12 cellular contexts compared by ENCODE assay signal in genomic region chr15:48896775-48897143, GRCh38. TPM values are rescaled to one million over a fixed set of nuclear protein-coding genes. Genes with fewer than 3 reads are reported as not detected.
DNase-seq lines count a peak whose midpoint lies in the region; ATAC-seq and TF ChIP-seq lines count a peak whose summit lies in the region.
"Had no signal": no experiment of that assay in that cellular context is flagged by ENCODE, and none has a peak within 500 bp of the region (broad histone marks: within the 10 kb centered on the region; RNA-seq: fewer than 3 reads in every experiment).

No MANE protein-coding gene starts in this region.

- no peak overlapping the region for H4K91ac ChIP-seq in neuronal stem cell (ENCODE audit: low read depth, low read length, poor library complexity)

- H3K36me3 Mint-ChIP-seq in activated T-helper 1 cell treated with anti-CD3 and anti-CD28 coated beads, Interleukin-12 subunit alpha, Interleukin-12 subunit beta, Interleukin-2, Interleukin-4 antibody, amounts not matched to agents 30 ng/mL and 10 ng/mL and 1 ng/mL, durations not matched to agents 14 hours and 24 hours and 36 hours (ENCODE audit: low read depth) = peaks cover 5% of the 10 kb centered on the region

- H2BK5ac ChIP-seq in neuronal stem cell (ENCODE audit: low read length) = no peak overlapping the region

- ATAC-seq in HG02678 (IDR thresholded peaks at IDR 0.05; ENCODE audit: unreplicated experiment) = no peak
- ATAC-seq: activated CD8-positive, alpha-beta T cell treated with anti-CD3 and anti-CD28 coated beads, Interleukin-2, amount 10 ng/mL, durations not matched to agents 7 days and 5 days had no signal

- no peak overlapping the region for H2BK15ac ChIP-seq in neuronal stem cell (ENCODE audit: low read length)

- peaks cover 33% of the 10 kb centered on the region for H3K4me1 Mint-ChIP-seq in activated T-helper 1 cell treated with anti-CD3 and anti-CD28 coated beads, Interleukin-12 subunit alpha, Interleukin-12 subunit beta, Interleukin-2, Interleukin-4 antibody, amounts not matched to agents 30 ng/mL and 10 ng/mL and 1 ng/mL, durations not matched to agents 14 hours and 24 hours and 36 hours (ENCODE audit: low read depth)

- H2BK12ac ChIP-seq in neuronal stem cell (ENCODE audit: low read length) = no peak overlapping the region

- no peak for TF ChIP-seq POLR2A in uterus (IDR thresholded peaks at IDR 0.05)

- H2AFZ ChIP-seq in fibroblast of lung (ENCODE audit: low read length) = peak overlapping the region; percentile 67
- peak overlapping the region; percentile 95 for H2AFZ ChIP-seq in neuronal stem cell (ENCODE audit: low read length)

- H3K27ac Mint-ChIP-seq in activated T-helper 1 cell treated with anti-CD3 and anti-CD28 coated beads, Interleukin-12 subunit alpha, Interleukin-12 subunit beta, Interleukin-2, Interleukin-4 antibody, amounts not matched to agents 30 ng/mL and 10 ng/mL and 1 ng/mL, durations not matched to agents 14 hours and 24 hours and 36 hours = peak overlapping the region; percentile 74
- H3K27ac Mint-ChIP-seq: activated CD8-positive, alpha-beta T cell treated with anti-CD3 and anti-CD28 coated beads, Interleukin-2, amount 10 ng/mL, durations not matched to agents 7 days and 5 days had no signal

- TF ChIP-seq CTCF in fibroblast of lung (conservative IDR thresholded peaks at IDR 0.05 in 1 of 2, IDR thresholded peaks at IDR 0.05 in 1 of 2; ENCODE audit: low read depth in 1 of 2, low read length in 2 of 2) (no peak), uterus (IDR thresholded peaks at IDR 0.05) (no peak)

- H3K9me3 Mint-ChIP-seq in activated T-helper 1 cell treated with anti-CD3 and anti-CD28 coated beads, Interleukin-12 subunit alpha, Interleukin-12 subunit beta, Interleukin-2, Interleukin-4 antibody, amounts not matched to agents 30 ng/mL and 10 ng/mL and 1 ng/mL, durations not matched to agents 14 hours and 24 hours and 36 hours = no peaks in the 10 kb centered on the region

- H3K9me3 ChIP-seq in fibroblast of lung (ENCODE audit: control insufficient read depth, insufficient read depth, low read depth, low read length) = no peaks in the 10 kb centered on the region
- no peaks in the 10 kb centered on the region for H3K9me3 ChIP-seq in neuronal stem cell (replicated peaks in 1 of 2; ENCODE audit: control insufficient read depth in 2 of 2, insufficient read depth in 1 of 2, low read depth in 1 of 2, low read length in 2 of 2)
- H3K9me3 ChIP-seq in uterus = no peaks in the 10 kb centered on the region

- peaks cover 5% of the 10 kb centered on the region for H3K27me3 Mint-ChIP-seq in activated T-helper 1 cell treated with anti-CD3 and anti-CD28 coated beads, Interleukin-12 subunit alpha, Interleukin-12 subunit beta, Interleukin-2, Interleukin-4 antibody, amounts not matched to agents 30 ng/mL and 10 ng/mL and 1 ng/mL, durations not matched to agents 14 hours and 24 hours and 36 hours (ENCODE audit: insufficient read depth)

- H3K79me1 ChIP-seq in neuronal stem cell (ENCODE audit: low read depth, low read length) = no peaks in the 10 kb centered on the region

- peak overlapping the region; percentile 86 for H3K4me2 ChIP-seq in fibroblast of lung (ENCODE audit: extremely low read depth, insufficient read depth, low read length)
- H3K4me2 ChIP-seq in neuronal stem cell (ENCODE audit: insufficient read depth, low read length, poor library complexity, severe bottlenecking) = peak overlapping the region; percentile 34

- no peak overlapping the region for H4K8ac ChIP-seq in neuronal stem cell (ENCODE audit: low read depth, low read length)

- no peak overlapping the region for H3K4ac ChIP-seq in neuronal stem cell (ENCODE audit: low read length)

- H3K27me3 ChIP-seq in fibroblast of lung (ENCODE audit: control insufficient read depth, insufficient read depth, low read length) (no peaks in the 10 kb centered on the region), neuronal stem cell (ENCODE audit: control insufficient read depth in 3 of 3, insufficient read depth in 3 of 3, low read depth in 1 of 3, low read length in 3 of 3) (no peaks in the 10 kb centered on the region), uterus (no peaks in the 10 kb centered on the region)

- H3K4me1 ChIP-seq in fibroblast of lung (ENCODE audit: control insufficient read depth, extremely low read depth, insufficient read depth, low read length) (peaks cover 3% of the 10 kb centered on the region), neuronal stem cell (ENCODE audit: control insufficient read depth in 2 of 2, insufficient read depth in 1 of 2, low read depth in 1 of 2, low read length in 2 of 2) (peaks cover 13 to 17% of the 10 kb centered on the region in 2 donors), uterus (peaks cover 0 to 5% of the 10 kb centered on the region in 2 donors)

- H3K23ac ChIP-seq in neuronal stem cell (ENCODE audit: low read depth, low read length, poor library complexity) = no peak overlapping the region

- intact Hi-C loops in activated T-helper 1 cell treated with anti-CD3 and anti-CD28 coated beads, Interleukin-12 subunit alpha, Interleukin-12 subunit beta, Interleukin-2, Interleukin-4 antibody, amounts not matched to agents 30 ng/mL and 10 ng/mL and 1 ng/mL, durations not matched to agents 14 hours and 24 hours and 36 hours (cut with micrococcal nuclease) = loop anchor here (1.0 to 5.0 kb wide), 3 partner anchors 8 to 51 kb away; no protein-coding TSS in a partner anchor
- intact Hi-C loops in uterus (cut with DNase I; ENCODE audit: low total_unique reads) = no loop called here

- H2BK120ac ChIP-seq in neuronal stem cell (ENCODE audit: low read depth, low read length) = no peak overlapping the region

- H2AK5ac ChIP-seq in neuronal stem cell (ENCODE audit: low read depth, low read length) = no peak overlapping the region

- no peak overlapping the region for H3K4me3 Mint-ChIP-seq in activated T-helper 1 cell treated with anti-CD3 and anti-CD28 coated beads, Interleukin-12 subunit alpha, Interleukin-12 subunit beta, Interleukin-2, Interleukin-4 antibody, amounts not matched to agents 30 ng/mL and 10 ng/mL and 1 ng/mL, durations not matched to agents 14 hours and 24 hours and 36 hours
- H3K4me3 Mint-ChIP-seq: activated CD8-positive, alpha-beta T cell treated with anti-CD3 and anti-CD28 coated beads, Interleukin-2, amount 10 ng/mL, durations not matched to agents 7 days and 5 days had no signal

- no peak for DNase-seq in activated T-helper 1 cell treated with anti-CD3 and anti-CD28 coated beads, Interleukin-12 subunit alpha, Interleukin-12 subunit beta, Interleukin-2, Interleukin-4 antibody, amounts not matched to agents 30 ng/mL and 10 ng/mL and 1 ng/mL, durations not matched to agents 14 hours and 24 hours and 36 hours (ENCODE audit: low spot score)
- DNase-seq in fibroblast of lung (ENCODE audit: low read depth in 2 of 2) = peak in 1 of 2 donors; percentile 27
- DNase-seq in neuronal stem cell (ENCODE audit: low spot score) = no peak
- no peak for DNase-seq in uterus
- DNase-seq in effector CD8-positive, alpha-beta T cell (lab: John Stamatoyannopoulos, UW) = no peak
- DNase-seq in stimulated activated CD4-positive, alpha-beta T cell treated with anti-CD3 and anti-CD28 coated beads, Interleukin-2, amount 100 ng/mL, for 24 hours = no peak
- DNase-seq: activated CD8-positive, alpha-beta T cell treated with anti-CD3 and anti-CD28 coated beads, Interleukin-2, amount 10 ng/mL, durations not matched to agents 7 days and 5 days; NCI-H187 treated with DMSO at 0.1 percent for 48 hours; occipital lobe; T-helper 2 cell had no signal

- H4K20me1 ChIP-seq in fibroblast of lung (ENCODE audit: control insufficient read depth, extremely low read depth, insufficient read depth, low read length) = no peaks in the 10 kb centered on the region

- no CpG with 5 or more reads among the region's 5 CpGs for WGBS in neuronal stem cell (ENCODE audit: extremely low coverage in 2 of 2, insufficient read length in 2 of 2, insufficient replicate concordance in 1 of 2), 2 donors

- H3K27ac ChIP-seq in fibroblast of lung (ENCODE audit: insufficient read depth, low read length) = peak overlapping the region; percentile 32
- H3K27ac ChIP-seq in neuronal stem cell (replicated peaks; ENCODE audit: low read length) = peak overlapping the region; percentile 81
- peak overlapping the region; percentile 53 to 61 for H3K27ac ChIP-seq in uterus

- H3K4me3 ChIP-seq in fibroblast of lung (replicated peaks in 1 of 4; ENCODE audit: control extremely low read depth in 1 of 4, insufficient read depth in 1 of 4, low read depth in 3 of 4, low read length in 4 of 4) (peak overlapping the region in 3 of 4 experiments; percentile 21 to 36 (median 25)), neuronal stem cell (ENCODE audit: low read length in 2 of 2) (no peak overlapping the region), uterus (peak overlapping the region in 1 of 2 donors; percentile 21)
- H3K4me3 ChIP-seq: GM12878 had no signal

- peak overlapping the region; percentile 69 for H3K18ac ChIP-seq in neuronal stem cell (ENCODE audit: low read length)

- H3K36me3 ChIP-seq in fibroblast of lung (ENCODE audit: control insufficient read depth, insufficient read depth, low read length) (no peaks in the 10 kb centered on the region), neuronal stem cell (replicated peaks in 1 of 2; ENCODE audit: control insufficient read depth in 2 of 2, insufficient read depth in 2 of 2, low read length in 2 of 2) (no peaks in the 10 kb centered on the region), uterus (no peaks in the 10 kb centered on the region)

- H3K14ac ChIP-seq in neuronal stem cell (ENCODE audit: low read length) = no peak overlapping the region

- H3K9ac ChIP-seq in fibroblast of lung (ENCODE audit: insufficient read depth, low read length) (no peak overlapping the region), neuronal stem cell (ENCODE audit: low read depth, low read length, poor library complexity) (no peak overlapping the region)

- H3K79me2 ChIP-seq in fibroblast of lung (ENCODE audit: control insufficient read depth, insufficient read depth, low read length) = no peaks in the 10 kb centered on the region

RNA-seq across cellular contexts. Expression of gene EID1, which starts 18.8 kb away (rescaled TPM):
- total RNA-seq in activated T-helper 1 cell treated with anti-CD3 and anti-CD28 coated beads, Interleukin-12 subunit alpha, Interleukin-12 subunit beta, Interleukin-2, Interleukin-4 antibody, amounts not matched to agents 30 ng/mL and 10 ng/mL and 1 ng/mL, durations not matched to agents 14 hours and 24 hours and 36 hours = 177 and 183 TPM in 2 replicates
- total RNA-seq in fibroblast of lung (160 and 184 TPM in 2 replicates), uterus (100 to 1,000 TPM; 196 to 427 (median 285) TPM)
- 287 and 331 TPM in 2 replicates for polyA plus RNA-seq in fibroblast of lung
- 223 and 225 TPM in 2 replicates for polyA plus RNA-seq in fibroblast of lung (2012)
- polyA minus RNA-seq in fibroblast of lung (ENCODE audit: low replicate concordance) = 22.4 and 25.6 TPM in 2 replicates
- polyA plus RNA-seq in neuronal stem cell (2013, experiment 1 of 2) = 245 TPM
- polyA plus RNA-seq in neuronal stem cell (2013, experiment 2 of 2) = 255 TPM

Comparison
In these comparisons a context has a peak if more than half of its experiments do, and no peak if none do; other contexts are left out.
1. H3K4me3 ChIP-seq: peak in fibroblast of lung (3 of 4); none in neuronal stem cell (0 of 2).
2. Peak in every context shown above with its lines, with median percentiles within 50 percentile points of each other: H3K27ac ChIP-seq.